ENCODE assay signal across 1 cellular context in the genomic region with DNA sequence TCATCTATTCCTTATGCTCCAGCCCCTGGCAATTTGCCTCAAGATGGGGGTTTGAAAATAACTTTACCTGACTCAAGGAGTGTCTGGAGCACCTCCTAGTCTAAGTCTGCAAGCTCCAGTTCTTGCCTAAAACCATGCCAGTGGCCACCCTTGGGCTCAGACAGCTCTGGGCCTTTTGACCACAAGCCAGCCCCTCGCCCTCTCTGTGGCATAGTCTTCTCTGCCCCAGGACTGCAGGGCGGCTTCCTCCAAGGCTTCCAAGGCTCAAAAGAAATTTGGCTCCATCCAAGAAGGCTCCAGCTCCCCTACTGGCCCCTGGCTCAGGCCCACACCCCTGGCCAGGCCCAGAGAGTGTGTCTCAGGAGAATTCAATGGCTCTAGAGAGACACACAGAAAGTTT.
TF ChIP-seq lines count a peak whose summit lies in the region.

No MANE protein-coding gene starts in this region.

TF ChIP-seq in endothelial cell of umbilical vein, 7 proteins besides CTCF, POLR2A, EP300 and RAD21:
- no peak for TF ChIP-seq POLR2AphosphoS5 (IDR thresholded peaks at IDR 0.05; ENCODE audit: insufficient read depth, low read depth, low read length)
- TF ChIP-seq GATA2 (IDR thresholded peaks at IDR 0.05; ENCODE audit: insufficient read depth, insufficient read length, low read depth, low read length), result no peak
